28 cellular contexts compared by ENCODE assay signal in the genomic region with DNA sequence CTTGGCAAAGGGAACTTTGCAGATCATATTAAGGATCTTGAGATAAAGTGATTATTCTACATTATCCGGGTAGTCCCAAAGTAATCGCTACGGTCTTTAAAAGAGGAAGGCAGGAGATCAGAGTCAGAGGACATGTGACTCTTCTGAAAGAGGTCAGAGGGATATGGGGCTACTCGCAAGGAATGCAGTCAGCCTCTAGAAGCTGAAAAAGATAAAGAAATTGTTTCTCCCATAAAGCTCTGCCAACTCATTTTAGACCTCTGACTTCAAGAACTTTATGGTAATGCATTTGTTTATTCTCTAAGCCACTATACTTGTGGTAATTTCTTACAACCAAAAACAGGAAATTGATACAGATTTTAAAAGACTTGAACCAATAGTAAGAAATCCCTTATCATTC. TPM values are rescaled to one million over a fixed set of nuclear protein-coding genes. Genes with fewer than 3 reads are reported as not detected.
DNase-seq lines count a peak whose midpoint lies in the region; ATAC-seq, FAIRE-seq and TF ChIP-seq lines count a peak whose summit lies in the region.
"Had no signal": no experiment of that assay in that cellular context is flagged by ENCODE, and none has a peak within 500 bp of the region (broad histone marks: within the 10 kb centered on the region; RNA-seq: fewer than 3 reads in every experiment).

No MANE protein-coding gene starts in this region.

- H2AFZ ChIP-seq in mesenchymal stem cell (ENCODE audit: low read depth, low read length): no peak overlapping the region
- H2AFZ ChIP-seq: GM23248 had no signal

- no peaks in the 10 kb centered on the region for H3K79me1 ChIP-seq in mesenchymal stem cell (replicated peaks; ENCODE audit: low read length, poor library complexity, severe bottlenecking)

- peak overlapping the region; percentile 44 for H2BK5ac ChIP-seq in mesenchymal stem cell (ENCODE audit: low read depth, low read length, poor library complexity, severe bottlenecking)

- H3K9me3 ChIP-seq in left ventricle myocardium inferior (replicated peaks): no peaks in the 10 kb centered on the region
- H3K9me3 ChIP-seq in heart left ventricle: peaks cover 0 to 2% (median 0%) of the 10 kb centered on the region in 12 donors
- H3K9me3 ChIP-seq in SK-N-MC (ENCODE audit: low read depth, low read length): no peaks in the 10 kb centered on the region
- H3K9me3 ChIP-seq in mesenchymal stem cell (ENCODE audit: control insufficient read depth, low read length): no peaks in the 10 kb centered on the region
- H3K9me3 ChIP-seq in spleen: no peaks in the 10 kb centered on the region
- H3K9me3 ChIP-seq in left lung: no peaks in the 10 kb centered on the region
- H3K9me3 ChIP-seq: BLaER1, HAP-1, SK-N-SH had no signal

- no peak for FAIRE-seq in HTR-8/SVneo (lab: Jason Lieb, UNC)
- FAIRE-seq: D721Med, GM19239 had no signal

- H3K4me1 ChIP-seq in left ventricle myocardium inferior (no peaks in the 10 kb centered on the region), heart left ventricle (peaks cover 0 to 6% (median 0%) of the 10 kb centered on the region in 12 donors), mesenchymal stem cell (ENCODE audit: control insufficient read depth, insufficient read depth, low read depth, low read length) (no peaks in the 10 kb centered on the region), spleen (peaks cover 0 to 4% (median 0%) of the 10 kb centered on the region in 6 donors), left lung (no peaks in the 10 kb centered on the region)
- H3K4me1 ChIP-seq: BLaER1, HAP-1 had no signal

- peak overlapping the region; percentile 21 for H3K27ac ChIP-seq in left ventricle myocardium inferior (replicated peaks)
- H3K27ac ChIP-seq in heart left ventricle: peak overlapping the region in 3 of 12 donors; percentile 16 to 41 (median 23)
- peak overlapping the region; percentile 18; the same call in 1 of the 2 replicates for H3K27ac ChIP-seq in SK-N-MC
- no peak overlapping the region for H3K27ac ChIP-seq in mesenchymal stem cell (ENCODE audit: low read length, poor library complexity, severe bottlenecking)
- H3K27ac ChIP-seq in spleen: peak overlapping the region in 6 of 8 donors; percentile 42 to 59 (median 54)
- H3K27ac ChIP-seq in left lung: no peak overlapping the region
- H3K27ac ChIP-seq: BLaER1, GM23248 had no signal

- H3K9ac ChIP-seq in SK-N-MC (ENCODE audit: insufficient read length) (no peak overlapping the region), mesenchymal stem cell (ENCODE audit: low read length) (no peak overlapping the region)
- H3K9ac ChIP-seq: BLaER1, GM23248, SK-N-SH had no signal

- H4K8ac ChIP-seq in mesenchymal stem cell (ENCODE audit: low read length): no peak overlapping the region

- no peak overlapping the region for H2BK15ac ChIP-seq in mesenchymal stem cell (ENCODE audit: low read depth, poor library complexity, severe bottlenecking)

- no peak overlapping the region for H4K91ac ChIP-seq in mesenchymal stem cell (ENCODE audit: low read length)

- no peak overlapping the region for H3K18ac ChIP-seq in mesenchymal stem cell (ENCODE audit: low read depth in 1 of 2, low read length in 2 of 2)

- H3K27me3 ChIP-seq in left ventricle myocardium inferior (ENCODE audit: low read depth): no peaks in the 10 kb centered on the region
- H3K27me3 ChIP-seq in heart left ventricle: no peaks in the 10 kb centered on the region
- no peaks in the 10 kb centered on the region for H3K27me3 ChIP-seq in mesenchymal stem cell (ENCODE audit: control insufficient read depth in 1 of 2, insufficient read depth in 1 of 2, low read length in 2 of 2)
- no peaks in the 10 kb centered on the region for H3K27me3 ChIP-seq in spleen (replicated peaks in 1 of 7)
- no peaks in the 10 kb centered on the region for H3K27me3 ChIP-seq in left lung
- H3K27me3 ChIP-seq: BLaER1 had no signal

- H2BK12ac ChIP-seq in mesenchymal stem cell (ENCODE audit: low read length in 2 of 2): no peak overlapping the region

- intact Hi-C loops in left ventricle myocardium inferior (cut with micrococcal nuclease): no loop called here
- intact Hi-C loops in heart left ventricle (cut with DNase I): loop anchor here in 1 of 10 donors (5.0 kb wide), 1 partner anchor 50 kb away; a partner anchor contains a TSS
- intact Hi-C loops in spleen (cut with DNase I; ENCODE audit: low total_unique reads): no loop called here
- intact Hi-C loops in left lung (cut with DNase I): no loop called here

- H2AK5ac ChIP-seq in mesenchymal stem cell (ENCODE audit: low read length, severe bottlenecking): no peak overlapping the region

- TF ChIP-seq CTCF in left ventricle myocardium inferior (IDR thresholded peaks at IDR 0.05; ENCODE audit: borderline replicate concordance) (no peak), heart left ventricle (IDR thresholded peaks at IDR 0.05) (no peak), spleen (IDR thresholded peaks at IDR 0.05 in 8 of 11, conservative IDR thresholded peaks at IDR 0.05 in 3 of 11) (no peak), left lung (IDR thresholded peaks at IDR 0.05) (no peak)

- 35 to 48% (median 42%) methylated on average over 4 of the region's 4 CpGs for WGBS in heart left ventricle, 4 donors
- 62% methylated on average over 3 of the region's 4 CpGs for WGBS in mesenchymal stem cell
- 40 to 55% (median 47%) methylated on average over 4 of the region's 4 CpGs for WGBS in spleen, 5 donors

- H3K14ac ChIP-seq in mesenchymal stem cell (ENCODE audit: low read length in 2 of 2): no peak overlapping the region

- ATAC-seq in heart left ventricle: no peak
- ATAC-seq in left lung: no peak

- no peak overlapping the region for H3K4ac ChIP-seq in mesenchymal stem cell (ENCODE audit: low read depth in 1 of 2, low read length in 2 of 2)

- H3K4me3 ChIP-seq in left ventricle myocardium inferior: no peak overlapping the region
- H3K4me3 ChIP-seq in heart left ventricle: no peak overlapping the region
- no peak overlapping the region for H3K4me3 ChIP-seq in SK-N-MC
- H3K4me3 ChIP-seq in mesenchymal stem cell (ENCODE audit: insufficient read depth in 1 of 2, low read depth in 1 of 2, low read length in 2 of 2): no peak overlapping the region
- H3K4me3 ChIP-seq in spleen: no peak overlapping the region
- no peak overlapping the region for H3K4me3 ChIP-seq in left lung
- H3K4me3 ChIP-seq: BLaER1, GM23248, HAP-1 had no signal

- no peak for TF ChIP-seq POLR2A in heart left ventricle (IDR thresholded peaks at IDR 0.05)
- no peak for TF ChIP-seq POLR2A in spleen (IDR thresholded peaks at IDR 0.05)

- H3K23ac ChIP-seq in mesenchymal stem cell (ENCODE audit: low read length in 2 of 2): no peak overlapping the region

- H2BK120ac ChIP-seq in mesenchymal stem cell (ENCODE audit: low read depth, low read length): no peak overlapping the region

- H3K4me2 ChIP-seq in mesenchymal stem cell (ENCODE audit: low read length, poor library complexity, severe bottlenecking): no peak overlapping the region
- H3K4me2 ChIP-seq: BLaER1, SK-N-SH had no signal

- DNase-seq in left ventricle myocardium inferior: no peak
- DNase-seq in heart left ventricle: no peak
- no peak for DNase-seq in SK-N-MC (ENCODE audit: low read depth, low spot score)
- peak; percentile 27 for DNase-seq in mesenchymal stem cell
- no peak for DNase-seq in spleen
- no peak for DNase-seq in 8988T
- DNase-seq in left lung: no peak
- DNase-seq in HTR-8/SVneo (ENCODE audit: insufficient read length, low spot score): no peak
- DNase-seq: CD4-positive, CD25-positive, alpha-beta regulatory T cell; GM23248; NCI-H1048; NCI-H1417; NCI-H1694; NCI-H2081; NCI-H345; NCI-H510A treated with DMSO at 0.1 percent for 48 hours; NK-92 treated with Interleukin-12 subunit alpha and Interleukin-12 subunit beta, amount 100 ng/mL, for 24 hours; RPMI8226; SIG-M5; SK-N-SH; SW 1271 had no signal

- H3K36me3 ChIP-seq in left ventricle myocardium inferior (no peaks in the 10 kb centered on the region), heart left ventricle (no peaks in the 10 kb centered on the region), SK-N-MC (ENCODE audit: insufficient read depth, low read length) (no peaks in the 10 kb centered on the region), mesenchymal stem cell (ENCODE audit: control insufficient read depth in 1 of 2, insufficient read depth in 2 of 2, low read depth in 1 of 2, low read length in 2 of 2) (no peaks in the 10 kb centered on the region), spleen (no peaks in the 10 kb centered on the region), left lung (no peaks in the 10 kb centered on the region)
- H3K36me3 ChIP-seq: BLaER1, HAP-1 had no signal

RNA-seq across cellular contexts. Expression of a gene that starts 48.6 kb away (rescaled TPM):
- total RNA-seq in left ventricle myocardium inferior: 0.25 TPM
- total RNA-seq in heart left ventricle: under 1 TPM in 4 of 9 donors, not detected in 5; 0.16 to 0.52 (median 0.22) TPM
- polyA plus RNA-seq in heart left ventricle: under 1 TPM; 0.04 to 0.11 TPM
- 1.4 TPM for polyA plus RNA-seq in mesenchymal stem cell (2013, experiment 1 of 2)
- 1.4 TPM for polyA plus RNA-seq in mesenchymal stem cell (2013, experiment 2 of 2)
- total RNA-seq in spleen: 1 to 10 TPM; 3.6 to 8.4 (median 5.4) TPM
- 1 to 10 TPM in 2 of 3 donors, under 1 TPM in 1; 0.77 to 2.3 (median 1.3) TPM for polyA plus RNA-seq in spleen
- under 1 TPM in 1 of 2 donors, not detected in 1; 0.29 TPM for total RNA-seq in left lung
- total RNA-seq: A172; CD4-positive, CD25-positive, alpha-beta regulatory T cell; GM23248 had no signal
- polyA plus RNA-seq: AG04450; CD4-positive, CD25-positive, alpha-beta regulatory T cell; GM23248; IgD-negative memory B cell; SK-N-SH had no signal

RNA-seq across cellular contexts. Expression of a gene that starts 59.9 kb away (rescaled TPM):
- total RNA-seq in left ventricle myocardium inferior (1.6 TPM), heart left ventricle (1 to 10 TPM in 4 of 9 donors, under 1 TPM in 5; 0.19 to 2.5 (median 0.56) TPM), spleen (100 to 1,000 TPM in 5 of 7 donors, 10 to 100 TPM in 2; 41.8 to 179 (median 118) TPM), left lung (1 to 10 TPM; 1.5 to 1.8 TPM)
- polyA plus RNA-seq in heart left ventricle (under 1 TPM; 0.34 to 0.39 TPM), spleen (10 to 100 TPM; 10.8 to 70.9 (median 39.5) TPM)
- 16.2 TPM for polyA plus RNA-seq in mesenchymal stem cell (2013, experiment 1 of 2)
- 16.8 TPM for polyA plus RNA-seq in mesenchymal stem cell (2013, experiment 2 of 2)
- total RNA-seq: CD4-positive, CD25-positive, alpha-beta regulatory T cell; GM23248 had no signal
- polyA plus RNA-seq: AG04450; CD4-positive, CD25-positive, alpha-beta regulatory T cell; GM23248; IgD-negative memory B cell; SK-N-SH had no signal

Comparison
In these comparisons a context has a peak if more than half of its experiments do, and no peak if none do; other contexts are left out.
1. H3K27ac ChIP-seq: peak in left ventricle myocardium inferior (single experiment), SK-N-MC (single experiment) and spleen (6 of 8); none in mesenchymal stem cell (single experiment) and left lung (0 of 2).
2. RNA of a gene that starts 59.9 kb away (total RNA-seq): 41.8 to 179 TPM in spleen; 1.5 to 1.8 TPM in left lung, 1.6 TPM in left ventricle myocardium inferior (single experiment) and 0.19 to 2.5 TPM in heart left ventricle; every median in the first group is over 10 times any median in the second.